In the genomic region with DNA sequence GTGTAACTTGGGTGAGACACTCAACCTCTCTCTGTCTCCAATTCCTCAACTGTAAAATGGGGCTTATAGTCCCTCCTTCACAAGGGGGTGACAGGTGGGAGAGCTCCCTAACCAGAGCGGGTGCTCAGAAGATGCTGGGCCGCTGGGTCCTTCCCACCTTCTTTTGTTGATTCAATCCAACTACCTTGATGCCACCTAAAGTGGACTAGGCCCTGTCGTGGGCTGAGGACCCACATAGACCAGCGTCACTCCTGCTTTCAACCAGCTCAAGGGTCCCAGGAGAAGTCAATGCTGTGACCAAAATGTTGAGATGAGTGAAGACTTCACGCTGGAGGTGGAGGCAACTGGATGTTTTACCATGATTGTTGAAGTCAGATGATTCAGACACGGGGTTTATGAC, we compare ENCODE assay signal across 22 cellular contexts.
"Had no signal": no experiment of that assay in that cellular context is flagged by ENCODE, and none has a peak within 500 bp of the region (broad histone marks: within the 10 kb centered on the region; RNA-seq: fewer than 3 reads in every experiment).

No MANE protein-coding gene starts in this region.

- H3K27ac ChIP-seq: PC-9, RWPE1, SJCRH30, SK-N-MC had no signal

- H3K4me3 ChIP-seq: MG63, PC-9, SJCRH30, SK-N-MC had no signal

- DNase-seq: Kasumi-1, MG63, NCI-H1048, NCI-H1105 treated with DMSO at 0.1 percent for 48 hours, NCI-H1436, NCI-H1694, NCI-H187, NCI-H1930, NCI-H2171 treated with DMSO at 0.1 percent for 48 hours, NCI-H2227 treated with DMSO at 0.1 percent for 48 hours, NCI-H446, NCI-H524 treated with DMSO at 0.1 percent for 48 hours, NCI-H526 treated with DMSO at 0.1 percent for 48 hours, PC-9, SIG-M5, SJCRH30 had no signal

- FAIRE-seq: RCC 7860 had no signal

- H3K27me3 ChIP-seq: MG63, SJCRH30 had no signal

- H3K4me2 ChIP-seq: PC-9 had no signal

- H2AFZ ChIP-seq: PC-9 had no signal

- ATAC-seq: Panc1, Right ventricle myocardium inferior, SK-N-SH treated with all-trans-retinoic acid at 6 μM for 48 hours had no signal

- H3K36me3 ChIP-seq: MG63, SJCRH30 had no signal
